Comparison of ENCODE assay signal across 20 cellular contexts in the genomic region with DNA sequence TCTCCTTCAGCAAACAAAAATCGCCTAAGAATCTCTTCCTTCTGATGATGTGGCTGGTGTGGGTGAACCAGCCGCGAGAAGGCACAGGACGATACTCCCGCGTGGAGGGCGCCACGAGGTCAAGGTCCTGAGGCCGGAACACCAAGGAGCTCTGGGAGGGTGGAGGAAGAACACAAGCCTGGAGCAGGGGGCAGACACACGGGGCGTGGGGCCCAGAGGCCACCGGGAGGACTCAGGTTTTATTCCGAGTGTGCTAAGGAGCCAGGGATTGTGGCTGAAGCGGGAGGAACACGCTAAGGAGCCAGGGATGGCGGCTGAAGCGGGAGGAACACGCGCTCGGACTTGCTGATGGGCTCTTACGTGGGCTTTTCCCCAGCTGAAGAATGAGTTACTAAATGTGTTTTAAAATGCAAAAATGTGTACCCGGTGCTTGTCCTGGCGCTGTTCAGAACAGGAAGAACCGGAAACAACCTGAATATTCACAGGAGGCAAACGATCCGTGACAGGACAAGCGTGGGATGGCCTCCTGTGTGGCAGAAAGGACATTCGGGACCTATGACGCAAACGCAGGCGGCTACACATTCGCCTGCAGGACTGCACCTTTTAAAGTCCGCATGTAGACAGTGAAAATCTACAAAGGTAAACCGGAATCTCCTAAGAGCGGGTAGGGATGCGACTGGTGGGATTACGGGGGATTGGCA.
DNase-seq lines count a peak whose midpoint lies in the region; ATAC-seq and TF ChIP-seq lines count a peak whose summit lies in the region.
"Had no signal": no experiment of that assay in that cellular context is flagged by ENCODE, and none has a peak within 500 bp of the region (broad histone marks: within the 10 kb centered on the region; RNA-seq: fewer than 3 reads in every experiment).

No MANE protein-coding gene starts in this region.

- intact Hi-C loops in MCF 10A (cut with micrococcal nuclease) = no loop called here

- POLR2A ChIA-PET in MCF 10A (lab: Yijun Ruan, JAX) = no interaction called here

- no peak for TF ChIP-seq CTCF in GM13976 (IDR thresholded peaks at IDR 0.05; ENCODE audit: borderline replicate concordance, control extremely low read depth, extremely low read depth, insufficient read depth, missing control alignments)
- no peak for TF ChIP-seq CTCF in mesothelial cell of epicardium (IDR thresholded peaks at IDR 0.05; ENCODE audit: unreplicated experiment)
- TF ChIP-seq CTCF in MCF 10A (IDR thresholded peaks at IDR 0.05; ENCODE audit: unreplicated experiment) = no peak

- H3K27me3 Mint-ChIP-seq in mesothelial cell of epicardium (ENCODE audit: low read depth) = no peaks in the 10 kb centered on the region
- H3K27me3 Mint-ChIP-seq in MCF 10A (ENCODE audit: insufficient read depth, unreplicated experiment) = no peaks in the 10 kb centered on the region
- H3K27me3 Mint-ChIP-seq in stimulated activated naive B cell treated with anti-CD40 and anti-IgM and Interleukin-4, amounts not matched to agents 10 μg/mL and 1 μg/mL and 100 μg/mL, for 72 hours = no peaks in the 10 kb centered on the region
- H3K27me3 Mint-ChIP-seq: activated CD4-positive, alpha-beta T cell treated with anti-CD3 and anti-CD28 coated beads, Interleukin-2, amount 10 ng/mL, durations not matched to agents 7 days and 5 days; CD4-positive, alpha-beta T cell; central memory CD8-positive, alpha-beta T cell had no signal

- H3K9me3 Mint-ChIP-seq in mesothelial cell of epicardium (no peaks in the 10 kb centered on the region), MCF 10A (ENCODE audit: unreplicated experiment) (no peaks in the 10 kb centered on the region)
- no peaks in the 10 kb centered on the region for H3K9me3 Mint-ChIP-seq in stimulated activated naive B cell treated with anti-CD40 and anti-IgM and Interleukin-4, amounts not matched to agents 10 μg/mL and 1 μg/mL and 100 μg/mL, for 72 hours
- H3K9me3 Mint-ChIP-seq: activated CD4-positive, alpha-beta T cell treated with anti-CD3 and anti-CD28 coated beads, Interleukin-2, amount 10 ng/mL, durations not matched to agents 7 days and 5 days; CD4-positive, alpha-beta T cell; central memory CD8-positive, alpha-beta T cell; immature natural killer cell had no signal

- CTCF ChIA-PET in MCF 10A (lab: Yijun Ruan, JAX) = no interaction called here

- peak; percentile 10 for DNase-seq in 8988T
- peak; percentile 32 for DNase-seq in GM13976 (ENCODE audit: low spot score)
- peak; percentile 38 for DNase-seq in ecto neural progenitor cell (ENCODE audit: low spot score)
- DNase-seq in mesothelial cell of epicardium (ENCODE audit: low spot score in 2 of 2, unreplicated experiment in 2 of 2) = no peak
- no peak for DNase-seq in MCF 10A (ENCODE audit: unreplicated experiment)
- DNase-seq in anterior cingulate cortex (lab: John Stamatoyannopoulos, UW) = no peak
- no peak for DNase-seq in stimulated activated naive B cell treated with anti-CD40 and anti-IgM and Interleukin-4, amounts not matched to agents 10 μg/mL and 1 μg/mL and 100 μg/mL, for 72 hours
- DNase-seq in dermis blood vessel endothelial cell = no peak
- DNase-seq: activated CD4-positive, alpha-beta T cell treated with anti-CD3 and anti-CD28 coated beads, Interleukin-2, amount 10 ng/mL, durations not matched to agents 7 days and 5 days; activated gamma-delta T cell treated with Interleukin-2 at 50 U/mL for 16 hours; amniotic stem cell; CD4-positive, alpha-beta T cell; effector memory CD4-positive, alpha-beta T cell; immature natural killer cell; mammary epithelial cell; NCI-H1105; NCI-H2081; stimulated activated CD4-positive, alpha-beta T cell treated with anti-CD3 and anti-CD28 coated beads, Interleukin-2, amount 100 ng/mL, for 48 hours had no signal

- H3K36me3 Mint-ChIP-seq in mesothelial cell of epicardium (peaks cover 6% of the 10 kb centered on the region), MCF 10A (ENCODE audit: insufficient read depth, unreplicated experiment) (peaks cover 17% of the 10 kb centered on the region)
- H3K36me3 Mint-ChIP-seq in stimulated activated naive B cell treated with anti-CD40 and anti-IgM and Interleukin-4, amounts not matched to agents 10 μg/mL and 1 μg/mL and 100 μg/mL, for 72 hours = peaks cover 57 to 77% of the 10 kb centered on the region in 2 donors

- BruUV-seq in MCF 10A (replicated peaks; lab: Mats Ljungman, UMichigan) = no TSS peak

- peak overlapping the region; percentile 64 for H3K27ac Mint-ChIP-seq in mesothelial cell of epicardium
- H3K27ac Mint-ChIP-seq in MCF 10A (ENCODE audit: low read depth, unreplicated experiment) = no peak overlapping the region
- H3K27ac Mint-ChIP-seq in stimulated activated naive B cell treated with anti-CD40 and anti-IgM and Interleukin-4, amounts not matched to agents 10 μg/mL and 1 μg/mL and 100 μg/mL, for 72 hours = no peak overlapping the region
- H3K27ac Mint-ChIP-seq: CD4-positive, alpha-beta T cell; immature natural killer cell had no signal

- peaks cover 31% of the 10 kb centered on the region for H3K4me1 Mint-ChIP-seq in mesothelial cell of epicardium
- peaks cover 28% of the 10 kb centered on the region for H3K4me1 Mint-ChIP-seq in MCF 10A (ENCODE audit: insufficient read depth, unreplicated experiment)
- H3K4me1 Mint-ChIP-seq in stimulated activated naive B cell treated with anti-CD40 and anti-IgM and Interleukin-4, amounts not matched to agents 10 μg/mL and 1 μg/mL and 100 μg/mL, for 72 hours = peaks cover 15 to 24% of the 10 kb centered on the region in 2 donors

- ATAC-seq in stimulated activated naive B cell treated with anti-CD40 and anti-IgM and Interleukin-4, amounts not matched to agents 10 μg/mL and 1 μg/mL and 100 μg/mL, for 72 hours (replicated peaks) = no peak
- ATAC-seq: Right ventricle myocardium inferior had no signal

- H3K4me3 Mint-ChIP-seq in mesothelial cell of epicardium = no peak overlapping the region
- H3K4me3 Mint-ChIP-seq in MCF 10A (ENCODE audit: unreplicated experiment) = no peak overlapping the region
- H3K4me3 Mint-ChIP-seq in stimulated activated naive B cell treated with anti-CD40 and anti-IgM and Interleukin-4, amounts not matched to agents 10 μg/mL and 1 μg/mL and 100 μg/mL, for 72 hours = no peak overlapping the region
- H3K4me3 Mint-ChIP-seq: activated CD4-positive, alpha-beta T cell treated with anti-CD3 and anti-CD28 coated beads, Interleukin-2, amount 10 ng/mL, durations not matched to agents 7 days and 5 days; CD4-positive, alpha-beta T cell; central memory CD8-positive, alpha-beta T cell; immature natural killer cell had no signal

- in situ Hi-C loops in GM13976 (cut with MboI; ENCODE audit: low sequenced_read_pairs, unreplicated experiment) = no loop called here

Comparison
In these comparisons a context has a peak if more than half of its experiments do, and no peak if none do; other contexts are left out.
1. DNase-seq: peak in 8988T (single experiment), GM13976 (single experiment) and ecto neural progenitor cell (single experiment); none in mesothelial cell of epicardium (0 of 2), MCF 10A (single experiment), anterior cingulate cortex (0 of 58), stimulated activated naive B cell treated with anti-CD40 and anti-IgM and Interleukin-4, amounts not matched to agents 10 μg/mL and 1 μg/mL and 100 μg/mL, for 72 hours (single experiment) and dermis blood vessel endothelial cell (single experiment).